Comparison of ENCODE assay signal across 22 cellular contexts in the genomic region with DNA sequence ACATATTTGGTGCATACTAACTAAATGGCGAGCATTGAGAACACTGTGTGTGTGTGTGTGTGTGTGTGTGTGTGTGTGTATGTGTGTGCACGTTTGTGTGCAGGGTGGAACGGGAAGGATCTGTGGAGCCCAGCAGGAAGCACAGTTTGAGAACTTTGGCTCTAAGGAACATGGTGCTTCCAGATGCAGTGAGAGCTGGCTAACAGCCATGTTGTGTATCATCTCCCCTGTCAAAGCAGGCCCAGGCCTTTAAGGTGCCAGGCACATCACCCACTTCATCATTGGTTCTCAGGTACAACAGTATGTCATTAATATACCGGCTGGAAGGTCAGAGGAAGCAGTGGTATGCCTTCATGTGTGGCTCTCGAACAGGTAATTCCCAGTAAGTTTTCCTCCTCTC.
"Had no signal": no experiment of that assay in that cellular context is flagged by ENCODE, and none has a peak within 500 bp of the region (broad histone marks: within the 10 kb centered on the region; RNA-seq: fewer than 3 reads in every experiment).

No MANE protein-coding gene starts in this region.

- H3K27me3 ChIP-seq: Peyer's patch, SJSA1 had no signal

- H3K4me3 ChIP-seq: PC-9, Peyer's patch, SJSA1, SK-N-MC had no signal

- H3K36me3 ChIP-seq: Peyer's patch, SJSA1 had no signal

- H3K9me3 ChIP-seq: Peyer's patch, SJSA1 had no signal

- DNase-seq: IMR-90, Karpas-422, KG1, MM.1S, NCI-H1092 treated with DMSO at 0.1 percent for 48 hours, NCI-H1417, NCI-H1436 treated with DMSO at 0.1 percent for 48 hours, NCI-H1694, NCI-H187 treated with DMSO at 0.1 percent for 48 hours, NCI-H2029 treated with DMSO at 0.1 percent for 48 hours, NCI-H2171 treated with DMSO at 0.1 percent for 48 hours, NCI-H345, NCI-H446 treated with DMSO at 0.1 percent for 48 hours, NCI-H510A treated with DMSO at 0.1 percent for 48 hours, NCI-H526, NCI-H748 treated with DMSO at 0.1 percent for 48 hours, OCI-M1, PC-9, Peyer's patch, SHP77 treated with DMSO at 0.1 percent for 48 hours had no signal

- H3K27ac ChIP-seq: PC-9, Peyer's patch, SJSA1, SK-N-MC had no signal

- H3K4me2 ChIP-seq: PC-9 had no signal

- H2AFZ ChIP-seq: PC-9 had no signal

- H3K4me1 ChIP-seq: Peyer's patch, SJSA1 had no signal
